Comparison of ENCODE assay signal across 19 cellular contexts in the genomic region with DNA sequence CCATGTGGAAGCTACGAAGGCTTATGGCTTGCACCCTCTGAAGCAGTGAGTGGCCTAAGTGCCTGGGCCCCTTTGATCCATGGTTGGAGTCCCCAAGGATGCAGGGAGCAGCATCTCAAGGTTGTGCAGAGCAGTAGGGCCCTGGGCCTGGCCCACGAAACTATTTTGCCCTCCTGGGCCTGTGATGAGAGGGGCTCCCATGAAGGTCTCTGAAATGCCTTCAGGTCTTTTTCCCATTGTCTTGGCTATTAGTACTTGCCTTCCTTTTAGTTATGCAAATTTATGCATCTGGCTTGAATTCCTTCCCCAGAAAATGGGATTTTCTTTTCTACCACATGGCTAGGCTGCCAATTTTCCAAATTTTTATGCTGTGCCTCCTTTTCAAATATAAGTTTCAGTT.
DNase-seq lines count a peak whose midpoint lies in the region; ATAC-seq and TF ChIP-seq lines count a peak whose summit lies in the region.
"Had no signal": no experiment of that assay in that cellular context is flagged by ENCODE, and none has a peak within 500 bp of the region (broad histone marks: within the 10 kb centered on the region; RNA-seq: fewer than 3 reads in every experiment).

No MANE protein-coding gene starts in this region.

- no peak overlapping the region for H3K9ac ChIP-seq in NT2/D1 (ENCODE audit: insufficient read length, low read depth)
- H3K9ac ChIP-seq: BLaER1 had no signal

- H3K36me3 ChIP-seq in NT2/D1 (ENCODE audit: insufficient read depth, insufficient read length, low read length) (no peaks in the 10 kb centered on the region), upper lobe of right lung (no peaks in the 10 kb centered on the region)
- H3K36me3 ChIP-seq: BLaER1 had no signal

- no peaks in the 10 kb centered on the region for H3K9me3 Mint-ChIP-seq in activated CD4-positive, alpha-beta T cell treated with anti-CD3 and anti-CD28 coated beads for 36 hours (ENCODE audit: low read depth)
- H3K9me3 Mint-ChIP-seq: CD8-positive, alpha-beta T cell had no signal

- intact Hi-C loops in right cardiac atrium (cut with DNase I) = no loop called here
- intact Hi-C loops in cardiac septum (cut with DNase I) = no loop called here
- intact Hi-C loops in upper lobe of right lung (cut with DNase I) = no loop called here
- intact Hi-C loops in activated CD4-positive, alpha-beta T cell treated with anti-CD3 and anti-CD28 coated beads for 36 hours (cut with DNase I, micrococcal nuclease) = no loop called here

- H3K4me1 ChIP-seq in right cardiac atrium (ENCODE audit: control insufficient read depth, insufficient read depth, low read length) (no peaks in the 10 kb centered on the region), NT2/D1 (ENCODE audit: insufficient read depth, insufficient read length) (no peaks in the 10 kb centered on the region), upper lobe of right lung (no peaks in the 10 kb centered on the region)
- H3K4me1 ChIP-seq: BLaER1, Caco-2 had no signal

- no peak overlapping the region for H3K27ac ChIP-seq in right cardiac atrium (ENCODE audit: low read length)
- no peak overlapping the region for H3K27ac ChIP-seq in upper lobe of right lung
- H3K27ac ChIP-seq: 22Rv1, BLaER1, C4-2B had no signal

- CTCF ChIA-PET in activated CD4-positive, alpha-beta T cell treated with anti-CD3 and anti-CD28 coated beads for 36 hours (lab: Charles Lee) = no interaction called here

- H3K4me3 Mint-ChIP-seq in activated CD4-positive, alpha-beta T cell treated with anti-CD3 and anti-CD28 coated beads for 36 hours = no peak overlapping the region
- H3K4me3 Mint-ChIP-seq: B cell; CD4-positive, CD25-positive, alpha-beta regulatory T cell; CD8-positive, alpha-beta T cell had no signal

- H3K27ac Mint-ChIP-seq in activated CD4-positive, alpha-beta T cell treated with anti-CD3 and anti-CD28 coated beads for 36 hours = no peak overlapping the region
- H3K27ac Mint-ChIP-seq: B cell; CD4-positive, CD25-positive, alpha-beta regulatory T cell; CD8-positive, alpha-beta T cell had no signal

- H3K27me3 Mint-ChIP-seq in activated CD4-positive, alpha-beta T cell treated with anti-CD3 and anti-CD28 coated beads for 36 hours = no peaks in the 10 kb centered on the region
- H3K27me3 Mint-ChIP-seq: B cell; CD4-positive, CD25-positive, alpha-beta regulatory T cell had no signal

- H3K36me3 Mint-ChIP-seq in activated CD4-positive, alpha-beta T cell treated with anti-CD3 and anti-CD28 coated beads for 36 hours (ENCODE audit: low read depth) = no peaks in the 10 kb centered on the region
- H3K36me3 Mint-ChIP-seq: CD4-positive, CD25-positive, alpha-beta regulatory T cell; CD8-positive, alpha-beta T cell had no signal

- 71% methylated on average over 2 of the region's 2 CpGs for WGBS in right cardiac atrium

- no peak for TF ChIP-seq CTCF in upper lobe of right lung (IDR thresholded peaks at IDR 0.05)

- no peaks in the 10 kb centered on the region for H3K4me1 Mint-ChIP-seq in activated CD4-positive, alpha-beta T cell treated with anti-CD3 and anti-CD28 coated beads for 36 hours
- H3K4me1 Mint-ChIP-seq: B cell; CD4-positive, CD25-positive, alpha-beta regulatory T cell had no signal

- POLR2A ChIA-PET in activated CD4-positive, alpha-beta T cell treated with anti-CD3 and anti-CD28 coated beads for 36 hours (lab: Charles Lee) = no interaction called here

- H3K4me3 ChIP-seq in right cardiac atrium (ENCODE audit: low read length) (no peak overlapping the region), NT2/D1 (ENCODE audit: insufficient read length, low read depth) (no peak overlapping the region), upper lobe of right lung (no peak overlapping the region)
- H3K4me3 ChIP-seq: BLaER1, GM12878 had no signal

- no peaks in the 10 kb centered on the region for H3K9me3 ChIP-seq in right cardiac atrium (ENCODE audit: control insufficient read depth, low read length)
- peaks cover 25% of the 10 kb centered on the region; the same call in 1 of the 2 replicates for H3K9me3 ChIP-seq in NT2/D1 (ENCODE audit: insufficient read depth, low read length)
- H3K9me3 ChIP-seq in upper lobe of right lung = no peaks in the 10 kb centered on the region
- H3K9me3 ChIP-seq: Caco-2 had no signal

- ATAC-seq in right cardiac atrium = no peak
- peak; percentile 33 for ATAC-seq in upper lobe of right lung
- ATAC-seq in activated CD4-positive, alpha-beta T cell treated with anti-CD3 and anti-CD28 coated beads for 36 hours = no peak
- ATAC-seq: CD8-positive, alpha-beta T cell; GM12878; HCT116 had no signal

- DNase-seq in right cardiac atrium = peak in 2 of 3 donors; percentile 13 to 14
- no peak for DNase-seq in cardiac septum (ENCODE audit: low spot score)
- DNase-seq in NT2/D1 (ENCODE audit: low read depth, low spot score) = peak; percentile 20
- no peak for DNase-seq in upper lobe of right lung
- DNase-seq in activated CD4-positive, alpha-beta T cell treated with anti-CD3 and anti-CD28 coated beads for 36 hours = no peak
- DNase-seq in stimulated activated CD4-positive, alpha-beta T cell treated with anti-CD3 and anti-CD28 coated beads, Interleukin-1b, Interleukin-23, amount 100 ng/mL, for 48 hours = no peak
- DNase-seq: Caco-2; CD4-positive, CD25-positive, alpha-beta regulatory T cell; CD8-positive, alpha-beta T cell; DMS153; DND-41; GDM1; H7 had no signal

- H3K27me3 ChIP-seq in right cardiac atrium (ENCODE audit: control insufficient read depth, insufficient read depth) (no peaks in the 10 kb centered on the region), NT2/D1 (ENCODE audit: insufficient read depth, insufficient read length) (no peaks in the 10 kb centered on the region), upper lobe of right lung (no peaks in the 10 kb centered on the region)
- H3K27me3 ChIP-seq: BLaER1 had no signal

Comparison
In these comparisons a context has a peak if more than half of its experiments do, and no peak if none do; other contexts are left out.
1. DNase-seq: peak in right cardiac atrium (2 of 3) and NT2/D1 (single experiment); none in cardiac septum (single experiment), upper lobe of right lung (single experiment), activated CD4-positive, alpha-beta T cell treated with anti-CD3 and anti-CD28 coated beads for 36 hours (single experiment) and stimulated activated CD4-positive, alpha-beta T cell treated with anti-CD3 and anti-CD28 coated beads, Interleukin-1b, Interleukin-23, amount 100 ng/mL, for 48 hours (single experiment).